Comparison of ENCODE assay signal across 16 cellular contexts in genomic region chr18:26335139-26335933, GRCh38.
DNase-seq lines count a peak whose midpoint lies in the region; ATAC-seq, FAIRE-seq and TF ChIP-seq lines count a peak whose summit lies in the region.
"Had no signal": no experiment of that assay in that cellular context is flagged by ENCODE, and none has a peak within 500 bp of the region (broad histone marks: within the 10 kb centered on the region; RNA-seq: fewer than 3 reads in every experiment).

No MANE protein-coding gene starts in this region.

- no peaks in the 10 kb centered on the region for H3K79me2 ChIP-seq in HepG2 (ENCODE audit: insufficient read depth, low read length)

- no peaks in the 10 kb centered on the region for H4K20me1 ChIP-seq in HepG2 (ENCODE audit: insufficient read depth, low read length)

- no peak for TF ChIP-seq POLR2A in HepG2 (IDR thresholded peaks at IDR 0.05; ENCODE audit: insufficient read depth in 1 of 2, low read depth in 2 of 2, low read length in 2 of 2)

- H3K4me3 ChIP-seq in right atrium auricular region = no peak overlapping the region
- H3K4me3 ChIP-seq in HepG2 (replicated peaks in 1 of 3; ENCODE audit: insufficient read depth in 1 of 3, low read depth in 2 of 3, low read length in 3 of 3) = no peak overlapping the region
- H3K4me3 ChIP-seq in H7 (ENCODE audit: insufficient read depth, low read depth, low read length) = no peak overlapping the region
- H3K4me3 ChIP-seq: A549, thyroid gland had no signal

- WGBS in HepG2 (ENCODE audit: low lambda C conversion rate) = 58% methylated on average over 4 of the region's 4 CpGs

- H3K4me2 ChIP-seq in HepG2 (ENCODE audit: low read depth, low read length) = no peak overlapping the region
- H3K4me2 ChIP-seq: A549 had no signal

- peaks cover 28% of the 10 kb centered on the region for H3K4me1 Mint-ChIP-seq in nephron
- H3K4me1 Mint-ChIP-seq: activated naive CD8-positive, alpha-beta T cell treated with anti-CD3 and anti-CD28 coated beads, Interleukin-2, amount 10 ng/mL, durations not matched to agents 7 days and 5 days had no signal

- TF ChIP-seq EP300 in HepG2 (IDR thresholded peaks at IDR 0.05; ENCODE audit: low read depth in 2 of 2, low read length in 2 of 2) (no peak), HepG2 (CRISPR knock-in tag; IDR thresholded peaks at IDR 0.05; ENCODE audit: borderline replicate concordance) (no peak)

- H3K4me1 ChIP-seq in right atrium auricular region (peaks cover 0 to 19% of the 10 kb centered on the region in 2 donors), HepG2 (ENCODE audit: insufficient read depth, low read length) (no peaks in the 10 kb centered on the region)
- H3K4me1 ChIP-seq: A549 had no signal

- no peak for FAIRE-seq in HepG2 (lab: Jason Lieb, UNC)
- FAIRE-seq: A549, GM19239 had no signal

- H3K36me3 Mint-ChIP-seq in nephron (ENCODE audit: low read depth) = no peaks in the 10 kb centered on the region

- no peak for TF ChIP-seq CTCF in right atrium auricular region (IDR thresholded peaks at IDR 0.05)
- TF ChIP-seq CTCF in nephron (IDR thresholded peaks at IDR 0.05; ENCODE audit: unreplicated experiment in 3 of 3) = no peak
- TF ChIP-seq CTCF in HepG2 (CRISPR knock-in tag; IDR thresholded peaks at IDR 0.05) = no peak

- H3K9me3 ChIP-seq in right atrium auricular region = no peaks in the 10 kb centered on the region
- H3K9me3 ChIP-seq in HepG2 (ENCODE audit: low read length) = no peaks in the 10 kb centered on the region
- H3K9me3 ChIP-seq: A549, thyroid gland had no signal

- POLR2A ChIA-PET in HepG2 (lab: Yijun Ruan, JAX) = no interaction called here

- H3K27ac ChIP-seq in right atrium auricular region (peak overlapping the region in 1 of 2 donors; percentile 3), HepG2 (ENCODE audit: extremely low read length, insufficient read depth, low read length) (no peak overlapping the region)
- H3K27ac ChIP-seq: A549, WERI-Rb-1 had no signal

- no peaks in the 10 kb centered on the region for H3K27me3 Mint-ChIP-seq in nephron (ENCODE audit: low read depth)
- H3K27me3 Mint-ChIP-seq: activated naive CD8-positive, alpha-beta T cell treated with anti-CD3 and anti-CD28 coated beads, Interleukin-2, amount 10 ng/mL, durations not matched to agents 7 days and 5 days had no signal

- H3K27me3 ChIP-seq in right atrium auricular region = no peaks in the 10 kb centered on the region
- H3K27me3 ChIP-seq in HepG2 (ENCODE audit: control insufficient read depth in 1 of 2, insufficient read depth in 2 of 2, low read length in 2 of 2) = no peaks in the 10 kb centered on the region; a peak in 1 of 5 replicates
- H3K27me3 ChIP-seq in H7 (ENCODE audit: control insufficient read depth, insufficient read depth, low read length) = no peaks in the 10 kb centered on the region
- H3K27me3 ChIP-seq: thyroid gland had no signal

- H3K9me3 Mint-ChIP-seq in nephron = no peaks in the 10 kb centered on the region
- H3K9me3 Mint-ChIP-seq: activated naive CD8-positive, alpha-beta T cell treated with anti-CD3 and anti-CD28 coated beads, Interleukin-2, amount 10 ng/mL, durations not matched to agents 7 days and 5 days had no signal

- intact Hi-C loops in Right ventricle myocardium superior (cut with DNase I) = no loop called here
- intact Hi-C loops in HepG2 (cut with micrococcal nuclease; ENCODE audit: unreplicated experiment) = no loop called here

- in situ Hi-C loops in HepG2 (cut with HindIII; ENCODE audit: extremely low pct_ligation_motif_present, low pct_unique_long_range_greater_than_20kb) = no loop called here

- ATAC-seq in Right ventricle myocardium superior (ENCODE audit: poor library complexity) (peak; percentile 81), HepG2 (no peak)
- ATAC-seq: A549 had no signal

- TF ChIP-seq RAD21 in HepG2 (CRISPR knock-in tag; IDR thresholded peaks at IDR 0.05) = no peak

- CTCF ChIA-PET in HepG2 (lab: Yijun Ruan, JAX; ENCODE audit: low intra/inter-chr PET ratio, low total read pairs) = no interaction called here

- H3K9ac ChIP-seq in HepG2 (ENCODE audit: insufficient read depth, low read depth, low read length) = no peak overlapping the region

- no peaks in the 10 kb centered on the region for H3K36me3 ChIP-seq in right atrium auricular region
- no peaks in the 10 kb centered on the region; a peak in 1 of 5 replicates for H3K36me3 ChIP-seq in HepG2 (replicated peaks in 1 of 2; ENCODE audit: control insufficient read depth in 1 of 2, insufficient read depth in 2 of 2, low read length in 2 of 2)
- H3K36me3 ChIP-seq in H7 (replicated peaks; ENCODE audit: control insufficient read depth, insufficient read depth, low read length) = no peaks in the 10 kb centered on the region; the same call in 1 of the 2 replicates
- H3K36me3 ChIP-seq: thyroid gland, WERI-Rb-1 had no signal

- BruUV-seq in HepG2 (replicated peaks; lab: Mats Ljungman, UMichigan) = no TSS peak

- DNase-seq in Right ventricle myocardium superior (no peak), right atrium auricular region (ENCODE audit: low spot score) (no peak), fibroblast of peridontal ligament (ENCODE audit: extremely low read depth) (peak; percentile 62), iPS-NIHi7 (ENCODE audit: extremely low spot score) (no peak), HepG2 (ENCODE audit: low spot score) (no peak), H7 (no peak), NCI-H2171 (lab: John Stamatoyannopoulos, UW) (no peak)
- DNase-seq: activated CD8-positive, alpha-beta memory T cell treated with anti-CD3 and anti-CD28 coated beads, Interleukin-2, amount 50 U/mL, for 4 hours; activated naive CD8-positive, alpha-beta T cell treated with anti-CD3 and anti-CD28 coated beads, Interleukin-2, amount 10 ng/mL, durations not matched to agents 7 days and 5 days; dermis blood vessel endothelial cell; SHP77; thyroid gland; WERI-Rb-1 had no signal

- peak overlapping the region; percentile 87 to 95 (median 88) for H3K27ac Mint-ChIP-seq in nephron
- H3K27ac Mint-ChIP-seq: activated naive CD8-positive, alpha-beta T cell treated with anti-CD3 and anti-CD28 coated beads, Interleukin-2, amount 10 ng/mL, durations not matched to agents 7 days and 5 days had no signal

- no peak overlapping the region for H2AFZ ChIP-seq in HepG2 (ENCODE audit: low read length)

- no peak overlapping the region for H3K4me3 Mint-ChIP-seq in nephron
- H3K4me3 Mint-ChIP-seq: activated naive CD8-positive, alpha-beta T cell treated with anti-CD3 and anti-CD28 coated beads, Interleukin-2, amount 10 ng/mL, durations not matched to agents 7 days and 5 days had no signal

TF ChIP-seq in HepG2, 621 proteins besides CTCF, POLR2A, EP300 and RAD21 (continues in another document):
- TF ChIP-seq, protein P1, sequence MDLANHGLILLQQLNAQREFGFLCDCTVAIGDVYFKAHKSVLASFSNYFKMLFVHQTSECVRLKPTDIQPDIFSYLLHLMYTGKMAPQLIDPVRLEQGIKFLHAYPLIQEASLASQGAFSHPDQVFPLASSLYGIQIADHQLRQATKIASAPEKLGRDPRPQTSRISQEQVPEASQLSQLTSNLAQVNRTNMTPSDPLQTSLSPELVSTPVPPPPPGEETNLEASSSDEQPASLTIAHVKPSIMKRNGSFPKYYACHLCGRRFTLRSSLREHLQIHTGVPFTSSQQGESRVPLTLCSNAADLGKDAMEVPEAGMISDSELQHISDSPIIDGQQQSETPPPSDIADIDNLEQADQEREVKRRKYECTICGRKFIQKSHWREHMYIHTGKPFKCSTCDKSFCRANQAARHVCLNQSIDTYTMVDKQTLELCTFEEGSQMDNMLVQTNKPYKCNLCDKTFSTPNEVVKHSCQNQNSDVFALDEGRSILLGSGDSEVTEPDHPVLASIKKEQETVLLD (CRISPR knock-in tag; IDR thresholded peaks at IDR 0.05; ENCODE audit: low read depth) = no peak
- TF ChIP-seq ZNF496 (CRISPR knock-in tag; IDR thresholded peaks at IDR 0.05; ENCODE audit: insufficient replicate concordance) (no peak), SMC3 (IDR thresholded peaks at IDR 0.05; ENCODE audit: low read length) (no peak), ZNF547 (CRISPR knock-in tag; IDR thresholded peaks at IDR 0.05) (no peak), HNRNPL (IDR thresholded peaks at IDR 0.05; ENCODE audit: low read depth, low read length) (no peak)
- TF ChIP-seq, protein P2, sequence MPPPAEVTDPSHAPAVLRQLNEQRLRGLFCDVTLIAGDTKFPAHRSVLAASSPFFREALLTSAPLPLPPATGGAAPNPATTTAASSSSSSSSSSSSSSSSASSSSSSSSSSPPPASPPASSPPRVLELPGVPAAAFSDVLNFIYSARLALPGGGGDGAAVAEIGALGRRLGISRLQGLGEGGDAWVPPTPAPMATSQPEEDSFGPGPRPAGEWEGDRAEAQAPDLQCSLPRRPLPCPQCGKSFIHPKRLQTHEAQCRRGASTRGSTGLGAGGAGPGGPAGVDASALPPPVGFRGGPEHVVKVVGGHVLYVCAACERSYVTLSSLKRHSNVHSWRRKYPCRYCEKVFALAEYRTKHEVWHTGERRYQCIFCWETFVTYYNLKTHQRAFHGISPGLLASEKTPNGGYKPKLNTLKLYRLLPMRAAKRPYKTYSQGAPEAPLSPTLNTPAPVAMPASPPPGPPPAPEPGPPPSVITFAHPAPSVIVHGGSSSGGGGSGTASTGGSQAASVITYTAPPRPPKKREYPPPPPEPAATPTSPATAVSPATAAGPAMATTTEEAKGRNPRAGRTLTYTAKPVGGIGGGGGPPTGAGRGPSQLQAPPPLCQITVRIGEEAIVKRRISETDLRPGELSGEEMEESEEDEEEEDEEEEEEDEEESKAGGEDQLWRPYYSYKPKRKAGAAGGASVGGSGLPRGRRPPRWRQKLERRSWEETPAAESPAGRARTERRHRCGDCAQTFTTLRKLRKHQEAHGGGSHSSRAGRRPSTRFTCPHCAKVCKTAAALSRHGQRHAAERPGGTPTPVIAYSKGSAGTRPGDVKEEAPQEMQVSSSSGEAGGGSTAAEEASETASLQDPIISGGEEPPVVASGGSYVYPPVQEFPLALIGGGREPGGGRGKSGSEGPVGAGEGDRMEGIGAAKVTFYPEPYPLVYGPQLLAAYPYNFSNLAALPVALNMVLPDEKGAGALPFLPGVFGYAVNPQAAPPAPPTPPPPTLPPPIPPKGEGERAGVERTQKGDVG (CRISPR knock-in tag; IDR thresholded peaks at IDR 0.05; ENCODE audit: borderline replicate concordance) = no peak
- TF ChIP-seq, protein P3, sequence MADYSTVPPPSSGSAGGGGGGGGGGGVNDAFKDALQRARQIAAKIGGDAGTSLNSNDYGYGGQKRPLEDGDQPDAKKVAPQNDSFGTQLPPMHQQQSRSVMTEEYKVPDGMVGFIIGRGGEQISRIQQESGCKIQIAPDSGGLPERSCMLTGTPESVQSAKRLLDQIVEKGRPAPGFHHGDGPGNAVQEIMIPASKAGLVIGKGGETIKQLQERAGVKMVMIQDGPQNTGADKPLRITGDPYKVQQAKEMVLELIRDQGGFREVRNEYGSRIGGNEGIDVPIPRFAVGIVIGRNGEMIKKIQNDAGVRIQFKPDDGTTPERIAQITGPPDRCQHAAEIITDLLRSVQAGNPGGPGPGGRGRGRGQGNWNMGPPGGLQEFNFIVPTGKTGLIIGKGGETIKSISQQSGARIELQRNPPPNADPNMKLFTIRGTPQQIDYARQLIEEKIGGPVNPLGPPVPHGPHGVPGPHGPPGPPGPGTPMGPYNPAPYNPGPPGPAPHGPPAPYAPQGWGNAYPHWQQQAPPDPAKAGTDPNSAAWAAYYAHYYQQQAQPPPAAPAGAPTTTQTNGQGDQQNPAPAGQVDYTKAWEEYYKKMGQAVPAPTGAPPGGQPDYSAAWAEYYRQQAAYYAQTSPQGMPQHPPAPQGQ (CRISPR knock-in tag; IDR thresholded peaks at IDR 0.05; ENCODE audit: borderline replicate concordance) = no peak
